11 cellular contexts compared by ENCODE assay signal in the genomic region with DNA sequence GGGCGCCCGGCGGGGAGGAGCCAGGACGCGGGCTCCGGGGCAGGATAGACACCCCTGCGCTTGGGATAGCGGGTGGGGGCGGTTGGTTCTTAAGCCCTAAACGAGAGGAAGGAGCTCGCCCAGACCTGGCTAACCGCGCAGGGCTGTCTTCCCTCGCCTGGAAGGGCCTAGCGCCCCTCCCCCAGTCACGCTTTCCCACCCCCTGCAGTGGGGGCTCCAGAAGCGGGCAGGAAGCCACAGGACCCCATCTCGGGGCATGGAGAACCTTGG. TPM values are rescaled to one million over a fixed set of nuclear protein-coding genes. Genes with fewer than 3 reads are reported as not detected.
DNase-seq lines count a peak whose midpoint lies in the region; ATAC-seq, FAIRE-seq and TF ChIP-seq lines count a peak whose summit lies in the region.
"Had no signal": no experiment of that assay in that cellular context is flagged by ENCODE, and none has a peak within 500 bp of the region (broad histone marks: within the 10 kb centered on the region; RNA-seq: fewer than 3 reads in every experiment).

No MANE protein-coding gene starts in this region.

- in situ Hi-C loops in G401 (cut with HindIII; ENCODE audit: low sequenced_read_pairs) = no loop called here

- TF ChIP-seq CTCF in hepatocyte (IDR thresholded peaks at IDR 0.05; ENCODE audit: poor library complexity) = no peak
- no peak for TF ChIP-seq CTCF in D721Med (IDR thresholded peaks at IDR 0.05; ENCODE audit: insufficient read depth, missing control alignments)

- WGBS in hepatocyte (ENCODE audit: low lambda C conversion rate, missing lambda C conversion rate) = 18% methylated on average over 17 of the region's 18 CpGs

- no peaks in the 10 kb centered on the region for H3K9me2 ChIP-seq in hepatocyte (replicated peaks; ENCODE audit: insufficient read depth)

- no peaks in the 10 kb centered on the region for H3K36me3 ChIP-seq in adipocyte (ENCODE audit: control insufficient read depth, insufficient read depth, low read length, severe bottlenecking)
- no peaks in the 10 kb centered on the region for H3K36me3 ChIP-seq in hepatocyte (replicated peaks; ENCODE audit: insufficient read depth, low read depth)

- peaks cover 5% of the 10 kb centered on the region for H3K79me2 ChIP-seq in hepatocyte

- H3K4me3 ChIP-seq in adipocyte (ENCODE audit: low read length) (peak overlapping the region; percentile 67), hepatocyte (peak overlapping the region; percentile 23), skin epidermis (peak overlapping the region in 6 of 7 experiments; percentile 1 to 32 (median 12))
- H3K4me3 ChIP-seq: body of pancreas had no signal

- H3K9ac ChIP-seq in adipocyte (ENCODE audit: low read length) = no peak overlapping the region

- FAIRE-seq in D721Med (lab: Jason Lieb, UNC) = no peak

- ATAC-seq in GM21528 (IDR thresholded peaks at IDR 0.05; ENCODE audit: low FRiP score, unreplicated experiment) = peak; percentile 4
- ATAC-seq in GM19397 (IDR thresholded peaks at IDR 0.05; ENCODE audit: unreplicated experiment) = no peak

- no peaks in the 10 kb centered on the region for H4K20me1 ChIP-seq in hepatocyte (ENCODE audit: insufficient read depth, poor library complexity, severe bottlenecking)

- DNase-seq in adipocyte (ENCODE audit: low read depth) (no peak), hepatocyte (ENCODE audit: low spot score) (no peak), DMS53 treated with DMSO at 0.1 percent for 48 hours (lab: John Stamatoyannopoulos, UW; ENCODE audit: unreplicated experiment) (no peak), D721Med (ENCODE audit: insufficient read length, low spot score) (no peak), G401 (ENCODE audit: low spot score) (no peak)
- DNase-seq: activated CD8-positive, alpha-beta memory T cell treated with anti-CD3 and anti-CD28 coated beads, Interleukin-2, amount 50 U/mL, for 4 hours had no signal

- H3K9me3 ChIP-seq in adipocyte (ENCODE audit: control insufficient read depth, low read length) (no peaks in the 10 kb centered on the region), hepatocyte (ENCODE audit: low read depth) (no peaks in the 10 kb centered on the region)
- H3K9me3 ChIP-seq: body of pancreas had no signal

- H3K4me1 ChIP-seq in adipocyte (ENCODE audit: control insufficient read depth, insufficient read depth, low read length) (peaks cover 14% of the 10 kb centered on the region), hepatocyte (ENCODE audit: insufficient read depth) (peaks cover 36% of the 10 kb centered on the region)

- peak overlapping the region; percentile 95 for H3K4me2 ChIP-seq in hepatocyte

- no peak overlapping the region for H2AFZ ChIP-seq in hepatocyte

- H3K27me3 ChIP-seq in adipocyte (replicated peaks; ENCODE audit: control insufficient read depth, insufficient read depth, low read length) = peaks cover 44% of the 10 kb centered on the region
- H3K27me3 ChIP-seq in hepatocyte = peaks cover 54% of the 10 kb centered on the region

- H3K27ac ChIP-seq in hepatocyte (peak overlapping the region; percentile 23), skin epidermis (no peak overlapping the region)
- H3K27ac ChIP-seq: body of pancreas had no signal

RNA-seq across cellular contexts. Expression of a gene that starts 6.5 kb away (rescaled TPM):
- total RNA-seq in hepatocyte = 20.4 and 21.2 TPM in 2 replicates
- polyA plus RNA-seq in hepatocyte = 8.0 and 12.1 TPM in 2 replicates
- not detected in 2 replicates for total RNA-seq in G401 (2014; rRNA removed; shearing (Covaris generic))
- total RNA-seq: posterior vena cava had no signal

Comparison
In these comparisons a context has a peak if more than half of its experiments do, and no peak if none do; other contexts are left out.
1. H3K4me3 ChIP-seq: peak in every context shown above with its lines; median percentile 67 in adipocyte; 23 in hepatocyte; 12 in skin epidermis.
2. RNA of a gene that starts 6.5 kb away (total RNA-seq): 20.4 to 21.2 TPM in hepatocyte; not detected in G401; every median in the first group is over 10 times any median in the second.